Comparison of ENCODE assay signal across 1 cellular context in genomic region chr16:11992594-11993524, GRCh38.
TF ChIP-seq lines count a peak whose summit lies in the region.

No MANE protein-coding gene starts in this region.

TF ChIP-seq in HepG2, 621 proteins besides CTCF, POLR2A, EP300 and RAD21:
- TF ChIP-seq SRSF1 (optimal IDR thresholded peaks at IDR 0.05; ENCODE audit: low read depth, low read length) (no peak), GRHL1 (CRISPR knock-in tag; conservative IDR thresholded peaks at IDR 0.05) (no peak), ZBTB37 (CRISPR knock-in tag; IDR thresholded peaks at IDR 0.05) (no peak), PLRG1 (conservative IDR thresholded peaks at IDR 0.05) (no peak), ZC3H13 (CRISPR knock-in tag; IDR thresholded peaks at IDR 0.05) (0 out of 2 replicates have a peak, but pooled peaks have one; percentile 34), ATF7 (IDR thresholded peaks at IDR 0.05) (peak; percentile 84), ATF7 (CRISPR knock-in tag; IDR thresholded peaks at IDR 0.05) (no peak; the same call in 1 of the 2 replicates), ZNF652 (CRISPR knock-in tag; IDR thresholded peaks at IDR 0.05; ENCODE audit: borderline replicate concordance, low read depth) (peak; percentile 80), HDAC1 (CRISPR knock-in tag; IDR thresholded peaks at IDR 0.05) (no peak), ATAD3A (CRISPR knock-in tag; IDR thresholded peaks at IDR 0.05) (no peak), ZMYM4 (CRISPR knock-in tag; IDR thresholded peaks at IDR 0.05) (no peak), CBX5 (CRISPR knock-in tag; IDR thresholded peaks at IDR 0.05; ENCODE audit: borderline replicate concordance) (no peak), CREB1 (IDR thresholded peaks at IDR 0.05) (peak; percentile 60), CREB1 (CRISPR knock-in tag; IDR thresholded peaks at IDR 0.05) (no peak), BHLHE40 (IDR thresholded peaks at IDR 0.05; ENCODE audit: low read length) (peak; percentile 59; the same call in 1 of the 2 replicates), GATA4 (IDR thresholded peaks at IDR 0.05; ENCODE audit: borderline replicate concordance, low read depth) (no peak), ZNF720 (CRISPR knock-in tag; IDR thresholded peaks at IDR 0.05) (no peak)
